18 cellular contexts compared by ENCODE assay signal in genomic region chr6:104599821-104600658, GRCh38.
A peak's percentile ranks its signal among the peaks of the same experiment; 100 is the strongest.
DNase-seq lines count a peak whose midpoint lies in the region; ATAC-seq and TF ChIP-seq lines count a peak whose summit lies in the region.
"Had no signal": no experiment of that assay in that cellular context is flagged by ENCODE, and none has a peak within 500 bp of the region (broad histone marks: within the 10 kb centered on the region; RNA-seq: fewer than 3 reads in every experiment).

No MANE protein-coding gene starts in this region.

- H3K79me2 ChIP-seq in GM23248 (ENCODE audit: insufficient read depth), result no peaks in the 10 kb centered on the region

- no peak overlapping the region for H2AFZ ChIP-seq in GM23248

- no peak overlapping the region for H3K4me3 ChIP-seq in GM23248
- no peak overlapping the region for H3K4me3 ChIP-seq in adipocyte (ENCODE audit: low read length)
- H3K4me3 ChIP-seq in endodermal cell (ENCODE audit: low read length), result no peak overlapping the region
- H3K4me3 ChIP-seq: MG63 had no signal

- no peaks in the 10 kb centered on the region for H3K27me3 ChIP-seq in GM23248 (replicated peaks; ENCODE audit: insufficient read depth)
- H3K27me3 ChIP-seq in adipocyte (replicated peaks; ENCODE audit: control insufficient read depth, insufficient read depth, low read length), result no peaks in the 10 kb centered on the region
- H3K27me3 ChIP-seq in endodermal cell (ENCODE audit: control insufficient read depth, insufficient read depth, low read length, poor library complexity, severe bottlenecking), result no peaks in the 10 kb centered on the region
- H3K27me3 ChIP-seq: MG63 had no signal

- H3K36me3 ChIP-seq in GM23248 (ENCODE audit: low read depth) (no peaks in the 10 kb centered on the region), adipocyte (ENCODE audit: control insufficient read depth, insufficient read depth, low read length, severe bottlenecking) (no peaks in the 10 kb centered on the region), endodermal cell (ENCODE audit: control insufficient read depth, insufficient read depth, low read length) (no peaks in the 10 kb centered on the region)
- H3K36me3 ChIP-seq: MG63 had no signal

- no peaks in the 10 kb centered on the region for H3K27me3 Mint-ChIP-seq in endodermal cell (ENCODE audit: insufficient read depth)
- peaks cover 24% of the 10 kb centered on the region for H3K27me3 Mint-ChIP-seq in activated CD8-positive, alpha-beta memory T cell treated with anti-CD3 and anti-CD28 coated beads, Interleukin-2, amount 10 ng/mL, durations not matched to agents 7 days and 5 days

- peaks cover 27% of the 10 kb centered on the region for H3K4me1 Mint-ChIP-seq in endodermal cell
- H3K4me1 Mint-ChIP-seq in activated CD8-positive, alpha-beta memory T cell treated with anti-CD3 and anti-CD28 coated beads, Interleukin-2, amount 10 ng/mL, durations not matched to agents 7 days and 5 days, result peaks cover 11% of the 10 kb centered on the region

- H3K27ac ChIP-seq in GM23248 (no peak overlapping the region), endodermal cell (ENCODE audit: low read depth, low read length) (no peak overlapping the region)
- H3K27ac ChIP-seq: C4-2B had no signal

- no peak overlapping the region for H3K4me3 Mint-ChIP-seq in endodermal cell
- no peak overlapping the region for H3K4me3 Mint-ChIP-seq in activated CD8-positive, alpha-beta memory T cell treated with anti-CD3 and anti-CD28 coated beads, Interleukin-2, amount 10 ng/mL, durations not matched to agents 7 days and 5 days

- 53 to 60% methylated on average over 3 of the region's 3 CpGs for WGBS in GM23248 (ENCODE audit: low coverage in 1 of 2, low lambda C conversion rate in 2 of 2, missing lambda C conversion rate in 2 of 2), 2 experiments
- 91% methylated on average over 3 of the region's 3 CpGs; no CpG with 5 or more reads in 1 of the 2 experiments for WGBS in endodermal cell (ENCODE audit: insufficient coverage in 1 of 2, insufficient read length in 1 of 2), 2 experiments

- in situ Hi-C loops in GM23248 (cut with MboI), result no loop called here

- no peak overlapping the region for H3K27ac Mint-ChIP-seq in endodermal cell
- no peak overlapping the region for H3K27ac Mint-ChIP-seq in activated CD8-positive, alpha-beta memory T cell treated with anti-CD3 and anti-CD28 coated beads, Interleukin-2, amount 10 ng/mL, durations not matched to agents 7 days and 5 days

- no peaks in the 10 kb centered on the region for H3K9me3 Mint-ChIP-seq in endodermal cell
- H3K9me3 Mint-ChIP-seq in activated CD8-positive, alpha-beta memory T cell treated with anti-CD3 and anti-CD28 coated beads, Interleukin-2, amount 10 ng/mL, durations not matched to agents 7 days and 5 days (ENCODE audit: low read depth), result no peaks in the 10 kb centered on the region

- ATAC-seq in activated CD8-positive, alpha-beta memory T cell treated with anti-CD3 and anti-CD28 coated beads, Interleukin-2, amount 10 ng/mL, durations not matched to agents 7 days and 5 days, result no peak
- ATAC-seq in HG03342 (IDR thresholded peaks at IDR 0.05; ENCODE audit: unreplicated experiment), result no peak

- H3K4me1 ChIP-seq in GM23248 (ENCODE audit: insufficient read depth) (no peaks in the 10 kb centered on the region), adipocyte (ENCODE audit: control insufficient read depth, insufficient read depth, low read length) (peaks cover 57% of the 10 kb centered on the region), endodermal cell (ENCODE audit: control insufficient read depth, insufficient read depth, low read length) (peaks cover 11% of the 10 kb centered on the region)

- no peaks in the 10 kb centered on the region for H3K9me2 ChIP-seq in GM23248 (ENCODE audit: insufficient read depth)

- H3K36me3 Mint-ChIP-seq in endodermal cell (ENCODE audit: low read depth), result no peaks in the 10 kb centered on the region
- H3K36me3 Mint-ChIP-seq in activated CD8-positive, alpha-beta memory T cell treated with anti-CD3 and anti-CD28 coated beads, Interleukin-2, amount 10 ng/mL, durations not matched to agents 7 days and 5 days, result no peaks in the 10 kb centered on the region

- H3K9me3 ChIP-seq in GM23248 (ENCODE audit: low read depth) (no peaks in the 10 kb centered on the region), adipocyte (ENCODE audit: control insufficient read depth, low read length) (no peaks in the 10 kb centered on the region), endodermal cell (ENCODE audit: control insufficient read depth, low read length) (no peaks in the 10 kb centered on the region)
- H3K9me3 ChIP-seq: MG63 had no signal

- no peaks in the 10 kb centered on the region for H3F3A ChIP-seq in GM23248 (ENCODE audit: insufficient read depth)

- DNase-seq in GM23248 (peak; percentile 9), OCI-M1 (lab: John Stamatoyannopoulos, UW) (peak; percentile 29), adipocyte (ENCODE audit: low read depth) (no peak), endodermal cell (no peak)
- no peak for DNase-seq in activated CD8-positive, alpha-beta memory T cell treated with anti-CD3 and anti-CD28 coated beads, Interleukin-2, amount 10 ng/mL, durations not matched to agents 7 days and 5 days
- DNase-seq in central memory CD4-positive, alpha-beta T cell, result no peak
- no peak for DNase-seq in stimulated activated CD4-positive, alpha-beta T cell treated with anti-CD3 and anti-CD28 coated beads, Interleukin-15, amount 100 ng/mL, for 24 hours
- DNase-seq: IMR-90; Karpas-422; MG63; NCI-H1092 treated with DMSO at 0.1 percent for 48 hours; NCI-H2081; NCI-H2171 treated with DMSO at 0.1 percent for 48 hours; NCI-H446 treated with DMSO at 0.1 percent for 48 hours; NK-92 treated with Interleukin-12 subunit alpha and Interleukin-12 subunit beta, amount 100 ng/mL, for 24 hours; SHP77 treated with DMSO at 0.1 percent for 48 hours had no signal

- no peaks in the 10 kb centered on the region for H4K20me1 ChIP-seq in GM23248 (ENCODE audit: insufficient read depth)

- no peak for TF ChIP-seq CTCF in endodermal cell (conservative IDR thresholded peaks at IDR 0.05)

- CTCF ChIA-PET in activated CD8-positive, alpha-beta memory T cell treated with anti-CD3 and anti-CD28 coated beads, Interleukin-2, amount 10 ng/mL, durations not matched to agents 7 days and 5 days (lab: Charles Lee), result no interaction called here

- no peak overlapping the region for H3K4me2 ChIP-seq in GM23248 (ENCODE audit: unreplicated experiment)

- no peak overlapping the region for H3K9ac ChIP-seq in GM23248
- peak overlapping the region; percentile 82 for H3K9ac ChIP-seq in adipocyte (ENCODE audit: low read length)
- H3K9ac ChIP-seq in endodermal cell (ENCODE audit: extremely low read depth, low read length, poor library complexity, severe bottlenecking), result peak overlapping the region; percentile 3

Comparison
In these comparisons a context has a peak if more than half of its experiments do, and no peak if none do; other contexts are left out.
1. DNase-seq: peak in GM23248 (single experiment) and OCI-M1 (single experiment); none in adipocyte (single experiment), endodermal cell (single experiment), activated CD8-positive, alpha-beta memory T cell treated with anti-CD3 and anti-CD28 coated beads, Interleukin-2, amount 10 ng/mL, durations not matched to agents 7 days and 5 days (single experiment), central memory CD4-positive, alpha-beta T cell (single experiment) and stimulated activated CD4-positive, alpha-beta T cell treated with anti-CD3 and anti-CD28 coated beads, Interleukin-15, amount 100 ng/mL, for 24 hours (single experiment).